ENCODE assay signal across 8 cellular contexts in the genomic region with DNA sequence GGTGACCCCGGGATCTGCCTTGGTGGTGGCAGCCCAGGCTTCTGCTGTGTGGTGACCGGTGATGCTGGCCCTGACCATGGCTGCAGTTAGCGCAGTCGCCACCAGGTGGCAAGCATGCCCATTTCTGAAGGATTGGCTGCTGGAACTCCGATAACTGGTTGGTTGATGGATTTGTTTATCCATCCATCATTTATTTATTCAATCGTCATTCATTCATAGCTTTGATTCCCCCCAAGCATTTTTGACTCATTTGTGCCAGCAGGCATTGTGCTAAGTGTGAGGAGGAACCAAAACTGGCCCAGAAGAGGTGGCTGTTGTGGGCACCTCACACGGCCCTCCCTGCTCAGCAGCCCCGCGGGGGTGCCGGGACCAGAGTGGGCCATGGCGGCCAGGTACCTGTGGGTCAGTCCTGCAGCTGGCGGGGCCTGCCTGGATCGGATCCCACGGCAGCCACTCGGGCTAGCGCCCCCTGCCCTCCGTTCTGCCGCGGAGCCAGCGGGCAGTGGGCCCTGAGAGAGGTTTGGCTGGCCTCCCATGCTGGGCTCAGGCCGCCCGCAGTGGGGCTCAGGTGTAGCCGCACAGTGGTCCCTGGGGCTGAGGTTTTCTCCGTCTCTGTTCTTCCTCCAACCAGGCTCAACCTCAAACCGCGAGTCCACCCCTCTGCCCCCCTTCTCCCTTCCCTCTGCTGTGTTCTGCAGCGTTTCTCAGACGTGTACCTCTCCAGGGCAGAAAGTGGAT. TPM values are rescaled to one million over a fixed set of nuclear protein-coding genes. Genes with fewer than 3 reads are reported as not detected.
DNase-seq lines count a peak whose midpoint lies in the region; ATAC-seq, FAIRE-seq and TF ChIP-seq lines count a peak whose summit lies in the region.

No MANE protein-coding gene starts in this region.

- FAIRE-seq in A549 (lab: Jason Lieb, UNC) (peak; percentile 98), GM12891 (lab: Jason Lieb, UNC) (peak; percentile 94)

- peak overlapping the region; percentile 89 for H3K4me2 ChIP-seq in A549

- CTCF ChIA-PET in A549 (lab: Yijun Ruan, JAX): interaction anchor here (0.7 to 9.1 kb wide), 38 partner anchors 11 to 318 kb away, joined by 3 to 473 read pairs (median 4); a partner anchor contains a TSS
- CTCF ChIA-PET in activated CD4-positive, alpha-beta T cell treated with anti-CD3 and anti-CD28 coated beads, Interleukin-2, amount 10 ng/mL, durations not matched to agents 7 days and 5 days (lab: Charles Lee): interaction anchor here (0.8 to 8.3 kb wide), 6 partner anchors 9 to 67 kb away, joined by 3 to 55 read pairs (median 4); no protein-coding TSS in a partner anchor

- TF ChIP-seq POLR2A in A549 (IDR thresholded peaks at IDR 0.05; ENCODE audit: low read length) (no peak), GM12891 (IDR thresholded peaks at IDR 0.05; ENCODE audit: low read depth, low read length) (no peak), right lobe of liver (IDR thresholded peaks at IDR 0.05) (no peak)

- DNase-seq in A549 (ENCODE audit: low read depth in 1 of 2, low spot score in 1 of 2) (peak; percentile 91 to 95), GM12891 (ENCODE audit: insufficient read length, low spot score) (peak; percentile 72), NCI-H226 (peak; percentile 65), coronary artery (ENCODE audit: low spot score) (peak; percentile 88), right lobe of liver (peak; percentile 76 to 82 (median 80))
- peak; percentile 74 for DNase-seq in activated CD4-positive, alpha-beta T cell treated with anti-CD3 and anti-CD28 coated beads, Interleukin-2, amount 10 ng/mL, durations not matched to agents 7 days and 5 days
- peak; percentile 60 to 80 for DNase-seq in stimulated activated CD4-positive, alpha-beta T cell treated with anti-CD3 and anti-CD28 coated beads, Interleukin-4, amount 100 ng/mL, for 4 hours

- H3K27me3 Mint-ChIP-seq in activated CD4-positive, alpha-beta T cell treated with anti-CD3 and anti-CD28 coated beads, Interleukin-2, amount 10 ng/mL, durations not matched to agents 7 days and 5 days: peaks cover 17% of the 10 kb centered on the region

- TF ChIP-seq EP300 in A549 (IDR thresholded peaks at IDR 0.05): no peak

- peak; percentile 98 for TF ChIP-seq RAD21 in A549 (conservative IDR thresholded peaks at IDR 0.05 in 1 of 2, IDR thresholded peaks at IDR 0.05 in 1 of 2)

- H3K27ac ChIP-seq in A549 (peak overlapping the region; percentile 94 to 99), coronary artery (peak overlapping the region; percentile 61 to 92), right lobe of liver (no peak overlapping the region)

- no peak overlapping the region for H3K27ac Mint-ChIP-seq in activated CD4-positive, alpha-beta T cell treated with anti-CD3 and anti-CD28 coated beads, Interleukin-2, amount 10 ng/mL, durations not matched to agents 7 days and 5 days

- H3K36me3 ChIP-seq in right lobe of liver: no peaks in the 10 kb centered on the region

- no peaks in the 10 kb centered on the region for H3K9me3 ChIP-seq in A549
- H3K9me3 ChIP-seq in right lobe of liver: no peaks in the 10 kb centered on the region

- no peaks in the 10 kb centered on the region for H3K9me3 Mint-ChIP-seq in activated CD4-positive, alpha-beta T cell treated with anti-CD3 and anti-CD28 coated beads, Interleukin-2, amount 10 ng/mL, durations not matched to agents 7 days and 5 days

- ATAC-seq in A549: peak; percentile 48 to 76
- peak; percentile 88 to 97 (median 92) for ATAC-seq in right lobe of liver
- no peak for ATAC-seq in HG03045 (IDR thresholded peaks at IDR 0.05; ENCODE audit: unreplicated experiment)

- H3K4me3 ChIP-seq in A549 (peak overlapping the region; percentile 46), coronary artery (peak overlapping the region; percentile 65), right lobe of liver (no peak overlapping the region)

- peaks cover 42% of the 10 kb centered on the region for H3K4me1 ChIP-seq in A549
- no peaks in the 10 kb centered on the region for H3K4me1 ChIP-seq in right lobe of liver

- intact Hi-C loops in right lobe of liver (cut with DNase I): loop anchor here (5.0 to 10.0 kb wide), 3 partner anchors 48 to 65 kb away; no protein-coding TSS in a partner anchor

- WGBS in A549 (ENCODE audit: missing lambda C conversion rate): 2% methylated on average over 17 of the region's 28 CpGs
- WGBS in right lobe of liver (ENCODE audit: insufficient coverage, low coverage, low lambda C conversion rate, missing lambda C conversion rate): 4% methylated on average over 16 of the region's 28 CpGs

- H3K4me1 Mint-ChIP-seq in activated CD4-positive, alpha-beta T cell treated with anti-CD3 and anti-CD28 coated beads, Interleukin-2, amount 10 ng/mL, durations not matched to agents 7 days and 5 days: peaks cover 20% of the 10 kb centered on the region

- H3K36me3 Mint-ChIP-seq in activated CD4-positive, alpha-beta T cell treated with anti-CD3 and anti-CD28 coated beads, Interleukin-2, amount 10 ng/mL, durations not matched to agents 7 days and 5 days (ENCODE audit: low read depth): no peaks in the 10 kb centered on the region

- POLR2A ChIA-PET in A549 (lab: Yijun Ruan, JAX): interaction anchor here (0.9 to 4.9 kb wide), 10 partner anchors 9 to 239 kb away, joined by 3 to 140 read pairs (median 7); a partner anchor contains a TSS
- POLR2A ChIA-PET in activated CD4-positive, alpha-beta T cell treated with anti-CD3 and anti-CD28 coated beads, Interleukin-2, amount 10 ng/mL, durations not matched to agents 7 days and 5 days (lab: Charles Lee): no interaction called here

- no peak overlapping the region for H3K4me3 Mint-ChIP-seq in activated CD4-positive, alpha-beta T cell treated with anti-CD3 and anti-CD28 coated beads, Interleukin-2, amount 10 ng/mL, durations not matched to agents 7 days and 5 days

- H3K27me3 ChIP-seq in right lobe of liver: peaks cover 0 to 8% of the 10 kb centered on the region in 2 donors

- TF ChIP-seq CTCF in A549 (IDR thresholded peaks at IDR 0.05): peak; percentile 97
- peak; percentile 93 for TF ChIP-seq CTCF in coronary artery (IDR thresholded peaks at IDR 0.05)
- TF ChIP-seq CTCF in right lobe of liver (IDR thresholded peaks at IDR 0.05): peak; percentile 89 to 98 (median 96)

TF ChIP-seq in A549, 52 proteins besides CTCF, POLR2A, EP300 and RAD21 (continues in another document):
- no peak for TF ChIP-seq BHLHE40 (IDR thresholded peaks at IDR 0.05; ENCODE audit: low read depth, low read length)
- no peak for TF ChIP-seq JUNB (IDR thresholded peaks at IDR 0.05)
- TF ChIP-seq FOSL2 (IDR thresholded peaks at IDR 0.05): no peak
- peak; percentile 61 for TF ChIP-seq FOSL2 (CRISPR knock-in tag; IDR thresholded peaks at IDR 0.05)
- no peak for TF ChIP-seq NPAS2 (CRISPR knock-in tag; IDR thresholded peaks at IDR 0.05; ENCODE audit: borderline replicate concordance)

TF ChIP-seq in GM12891, 5 proteins besides CTCF, POLR2A, EP300 and RAD21:
- TF ChIP-seq SPI1 (IDR thresholded peaks at IDR 0.05; ENCODE audit: low read depth, low read length) (no peak), PAX5 (IDR thresholded peaks at IDR 0.05; ENCODE audit: insufficient read depth, low read length, severe bottlenecking) (no peak), POLR2AphosphoS5 (IDR thresholded peaks at IDR 0.05; ENCODE audit: low read depth, low read length) (no peak), POU2F2 (IDR thresholded peaks at IDR 0.05; ENCODE audit: low read depth, low read length) (no peak), TAF1 (IDR thresholded peaks at IDR 0.05; ENCODE audit: low read depth, low read length) (no peak)

RNA-seq across cellular contexts. Expression of a gene that starts 28.8 kb away (rescaled TPM):
- 141 and 181 TPM in 2 replicates for polyA plus RNA-seq in A549 (2011; rRNA removed)
- polyA plus RNA-seq in A549 (2012; cell fraction: cytosol; rRNA removed): 182 and 240 TPM in 2 replicates
- 975 and 1,352 TPM in 2 replicates for polyA plus RNA-seq in A549 (2012; cell fraction: nucleus; rRNA removed)
- 248 to 268 TPM (median 256 TPM) in 3 replicates for polyA plus RNA-seq in A549 (2017; fragmentation: RNase III; extraction: RNeasy Plus Mini Kit Qiagen cat#74134 plus additional on column Dnase treatment)
- polyA minus RNA-seq in A549 (2011; rRNA and poly(A)+ RNA removed): 337 and 368 TPM in 2 replicates
- 1.1 TPM for polyA plus RNA-seq in GM12891 (2012; ENCODE audit: low read depth, missing spikeins)
- 1 to 10 TPM; 5.8 to 7.9 TPM for total RNA-seq in activated CD4-positive, alpha-beta T cell treated with anti-CD3 and anti-CD28 coated beads, Interleukin-2, amount 10 ng/mL, durations not matched to agents 7 days and 5 days
- 1 to 10 TPM; 1.4 to 3.7 (median 2.4) TPM for total RNA-seq in right lobe of liver

RNA-seq across cellular contexts. Expression of a gene that starts 32.0 kb away (rescaled TPM):
- 0.04 TPM in 1 of 2 replicates, not detected in the other for polyA plus RNA-seq in A549 (2011; rRNA removed)
- 0.08 and 0.12 TPM in 2 replicates for polyA plus RNA-seq in A549 (2012; cell fraction: cytosol; rRNA removed)
- polyA plus RNA-seq in A549 (2012; cell fraction: nucleus; rRNA removed): 0.04 and 0.13 TPM in 2 replicates
- 0.04 to 0.24 TPM (median 0.17 TPM) in 3 replicates for polyA plus RNA-seq in A549 (2017; fragmentation: RNase III; extraction: RNeasy Plus Mini Kit Qiagen cat#74134 plus additional on column Dnase treatment)
- polyA minus RNA-seq in A549 (2011; rRNA and poly(A)+ RNA removed): not detected in 2 replicates
- not detected for polyA plus RNA-seq in GM12891 (2012; ENCODE audit: low read depth, missing spikeins)
- total RNA-seq in activated CD4-positive, alpha-beta T cell treated with anti-CD3 and anti-CD28 coated beads, Interleukin-2, amount 10 ng/mL, durations not matched to agents 7 days and 5 days: not detected
- total RNA-seq in right lobe of liver: not detected

RNA-seq across cellular contexts. Expression of a gene that starts 58.1 kb away (rescaled TPM):
- 2.9 and 3.8 TPM in 2 replicates for polyA plus RNA-seq in A549 (2011; rRNA removed)
- polyA plus RNA-seq in A549 (2012; cell fraction: cytosol; rRNA removed): 2.4 and 3.8 TPM in 2 replicates
- polyA plus RNA-seq in A549 (2012; cell fraction: nucleus; rRNA removed): 10.0 and 12.6 TPM in 2 replicates
- polyA plus RNA-seq in A549 (2017; fragmentation: RNase III; extraction: RNeasy Plus Mini Kit Qiagen cat#74134 plus additional on column Dnase treatment): 2.8 to 4.1 TPM (median 3.8 TPM) in 3 replicates
- 1.2 and 2.3 TPM in 2 replicates for polyA minus RNA-seq in A549 (2011; rRNA and poly(A)+ RNA removed)
- 0.21 TPM for polyA plus RNA-seq in GM12891 (2012; ENCODE audit: low read depth, missing spikeins)
- under 1 TPM; 0.17 to 0.35 TPM for total RNA-seq in activated CD4-positive, alpha-beta T cell treated with anti-CD3 and anti-CD28 coated beads, Interleukin-2, amount 10 ng/mL, durations not matched to agents 7 days and 5 days
- not detected for total RNA-seq in right lobe of liver

Comparison
In these comparisons a context has a peak if more than half of its experiments do, and no peak if none do; other contexts are left out.
1. H3K27ac ChIP-seq: peak in A549 (2 of 2) and coronary artery (2 of 2); none in right lobe of liver (0 of 3).
2. H3K4me3 ChIP-seq: peak in A549 (single experiment) and coronary artery (single experiment); none in right lobe of liver (0 of 3).
3. Peak in every context shown above with its lines, with median percentiles within 50 percentile points of each other: DNase-seq and CTCF ChIP-seq.